In genomic region chr2:110105608-110106467, GRCh38 we compare ENCODE assay signal across 10 cellular contexts. TPM values are rescaled to one million over a fixed set of nuclear protein-coding genes. Genes with fewer than 3 reads are reported as not detected.
DNase-seq lines count a peak whose midpoint lies in the region; ATAC-seq and TF ChIP-seq lines count a peak whose summit lies in the region.
"Had no signal": no experiment of that assay in that cellular context is flagged by ENCODE, and none has a peak within 500 bp of the region (broad histone marks: within the 10 kb centered on the region; RNA-seq: fewer than 3 reads in every experiment).

No MANE protein-coding gene starts in this region.

- peaks cover 60 to 87% (median 64%) of the 10 kb centered on the region in 3 donors for H3K4me1 ChIP-seq in esophagus squamous epithelium

- no peaks in the 10 kb centered on the region for H3K27me3 ChIP-seq in esophagus squamous epithelium
- H3K27me3 ChIP-seq: SJCRH30 had no signal

- intact Hi-C loops in esophagus squamous epithelium (cut with DNase I), result no loop called here
- intact Hi-C loops in CD14-positive monocyte (cut with micrococcal nuclease), result no loop called here

- no peak for TF ChIP-seq CTCF in esophagus squamous epithelium (IDR thresholded peaks at IDR 0.05)
- no peak for TF ChIP-seq CTCF in CD14-positive monocyte (IDR thresholded peaks at IDR 0.05)

- H3K9me3 ChIP-seq in esophagus squamous epithelium, result no peaks in the 10 kb centered on the region
- H3K9me3 ChIP-seq: SJCRH30 had no signal

- peak; percentile 35 for ATAC-seq in stimulated activated naive CD8-positive, alpha-beta T cell treated with anti-CD3 and anti-CD28 coated beads, Interleukin-15, amount 100 ng/mL, for 72 hours

- peaks cover 0 to 31% of the 10 kb centered on the region in 2 donors for H3K9me3 Mint-ChIP-seq in stimulated activated naive CD8-positive, alpha-beta T cell treated with anti-CD3 and anti-CD28 coated beads, Interleukin-15, amount 100 ng/mL, for 72 hours
- H3K9me3 Mint-ChIP-seq in CD14-positive monocyte, result peaks cover 0 to 10% (median 2%) of the 10 kb centered on the region in 7 donors

- H3K27ac Mint-ChIP-seq in stimulated activated naive CD8-positive, alpha-beta T cell treated with anti-CD3 and anti-CD28 coated beads, Interleukin-15, amount 100 ng/mL, for 72 hours, result no peak overlapping the region
- H3K27ac Mint-ChIP-seq in CD14-positive monocyte, result no peak overlapping the region
- H3K27ac Mint-ChIP-seq: activated naive CD4-positive, alpha-beta T cell treated with anti-CD3 and anti-CD28 coated beads, Interleukin-2, amount 10 ng/mL, durations not matched to agents 7 days and 5 days had no signal

- H3K4me3 ChIP-seq in esophagus squamous epithelium, result peak overlapping the region in 1 of 4 donors; percentile 7
- H3K4me3 ChIP-seq: SJCRH30 had no signal

- no peaks in the 10 kb centered on the region for H3K36me3 Mint-ChIP-seq in CD14-positive monocyte

- H3K4me3 Mint-ChIP-seq in stimulated activated naive CD8-positive, alpha-beta T cell treated with anti-CD3 and anti-CD28 coated beads, Interleukin-15, amount 100 ng/mL, for 72 hours, result no peak overlapping the region
- H3K4me3 Mint-ChIP-seq in CD14-positive monocyte, result no peak overlapping the region
- H3K4me3 Mint-ChIP-seq: activated naive CD4-positive, alpha-beta T cell treated with anti-CD3 and anti-CD28 coated beads, Interleukin-2, amount 10 ng/mL, durations not matched to agents 7 days and 5 days had no signal

- DNase-seq in NCI-H2196 (lab: John Stamatoyannopoulos, UW; ENCODE audit: unreplicated experiment), result peak; percentile 56
- DNase-seq in NCI-H2196 treated with DMSO at 0.1 percent for 48 hours (lab: John Stamatoyannopoulos, UW; ENCODE audit: unreplicated experiment), result no peak
- DNase-seq in NCI-H510A treated with DMSO at 0.1 percent for 48 hours (lab: John Stamatoyannopoulos, UW), result peak; percentile 40
- DNase-seq in esophagus squamous epithelium (lab: John Stamatoyannopoulos, UW), result no peak
- DNase-seq in stimulated activated naive CD8-positive, alpha-beta T cell treated with anti-CD3 and anti-CD28 coated beads, Interleukin-15, amount 100 ng/mL, for 72 hours, result no peak
- no peak for DNase-seq in NCI-H146 treated with DMSO at 0.1 percent for 48 hours (lab: John Stamatoyannopoulos, UW; ENCODE audit: unreplicated experiment)
- no peak for DNase-seq in NCI-H82 treated with DMSO at 0.1 percent for 48 hours (lab: John Stamatoyannopoulos, UW; ENCODE audit: unreplicated experiment)
- DNase-seq in CD14-positive monocyte (ENCODE audit: low spot score), result no peak
- DNase-seq: activated naive CD4-positive, alpha-beta T cell treated with anti-CD3 and anti-CD28 coated beads, Interleukin-2, amount 10 ng/mL, durations not matched to agents 7 days and 5 days had no signal

- peaks cover 95% of the 10 kb centered on the region for H3K27me3 Mint-ChIP-seq in stimulated activated naive CD8-positive, alpha-beta T cell treated with anti-CD3 and anti-CD28 coated beads, Interleukin-15, amount 100 ng/mL, for 72 hours
- H3K27me3 Mint-ChIP-seq in CD14-positive monocyte (ENCODE audit: low read depth in 3 of 3), result peaks cover 6 to 21% (median 9%) of the 10 kb centered on the region in 3 donors

- 13 to 16% methylated on average over 7 to 8 of the region's 8 CpGs for WGBS in esophagus squamous epithelium, 2 donors

- peaks cover 37% of the 10 kb centered on the region for H3K4me1 Mint-ChIP-seq in stimulated activated naive CD8-positive, alpha-beta T cell treated with anti-CD3 and anti-CD28 coated beads, Interleukin-15, amount 100 ng/mL, for 72 hours
- peaks cover 14% of the 10 kb centered on the region for H3K4me1 Mint-ChIP-seq in CD14-positive monocyte

- H3K27ac ChIP-seq in esophagus squamous epithelium, result peak overlapping the region; percentile 86 to 97 (median 94)
- H3K27ac ChIP-seq: SJCRH30 had no signal

- peaks cover 0 to 5% (median 0%) of the 10 kb centered on the region in 3 donors for H3K36me3 ChIP-seq in esophagus squamous epithelium
- H3K36me3 ChIP-seq: SJCRH30 had no signal

- no peak for TF ChIP-seq POLR2A in esophagus squamous epithelium (IDR thresholded peaks at IDR 0.05)

RNA-seq across cellular contexts. Expression of gene MALL, which starts 9.8 kb away (rescaled TPM):
- 100 to 1,000 TPM; 146 to 534 (median 225) TPM for total RNA-seq in esophagus squamous epithelium
- under 1 TPM in 1 of 2 donors, not detected in 1; 0.12 TPM for polyA plus RNA-seq in CD14-positive monocyte

Comparison
In these comparisons a context has a peak if more than half of its experiments do, and no peak if none do; other contexts are left out.
1. DNase-seq: peak in NCI-H2196 (single experiment) and NCI-H510A treated with DMSO at 0.1 percent for 48 hours (single experiment); none in NCI-H2196 treated with DMSO at 0.1 percent for 48 hours (single experiment), esophagus squamous epithelium (single experiment), stimulated activated naive CD8-positive, alpha-beta T cell treated with anti-CD3 and anti-CD28 coated beads, Interleukin-15, amount 100 ng/mL, for 72 hours (0 of 2), NCI-H146 treated with DMSO at 0.1 percent for 48 hours (single experiment), NCI-H82 treated with DMSO at 0.1 percent for 48 hours (single experiment) and CD14-positive monocyte (single experiment).